8 cellular contexts compared by ENCODE assay signal in genomic region chr12:112939761-112940357, GRCh38. TPM values are rescaled to one million over a fixed set of nuclear protein-coding genes. Genes with fewer than 3 reads are reported as not detected.
DNase-seq lines count a peak whose midpoint lies in the region; ATAC-seq, FAIRE-seq and TF ChIP-seq lines count a peak whose summit lies in the region.

No MANE protein-coding gene starts in this region.

- no peaks in the 10 kb centered on the region for H3K9me3 Mint-ChIP-seq in glutamatergic neuron (ENCODE audit: unreplicated experiment)

- no peaks in the 10 kb centered on the region; the same call in 1 of the 2 replicates for H3K27me3 ChIP-seq in OCI-LY3 (ENCODE audit: low read depth, low read length)
- H3K27me3 ChIP-seq in mucosa of stomach (ENCODE audit: control insufficient read depth, insufficient read depth, low read length) = no peaks in the 10 kb centered on the region
- H3K27me3 ChIP-seq in small intestine (ENCODE audit: control insufficient read depth in 2 of 2, insufficient read depth in 2 of 2, low read length in 2 of 2) = no peaks in the 10 kb centered on the region

- peak overlapping the region; percentile 6; the same call in 1 of the 2 replicates for H2AFZ ChIP-seq in OCI-LY3 (ENCODE audit: low read depth, low read length)

- peak overlapping the region; percentile 84 for H3K4me2 ChIP-seq in OCI-LY3 (ENCODE audit: low read length)

- H3K4me1 ChIP-seq in OCI-LY3 (ENCODE audit: low read length) (peaks cover 29% of the 10 kb centered on the region), mucosa of stomach (ENCODE audit: control insufficient read depth, insufficient read depth, low read length) (peaks cover 14% of the 10 kb centered on the region), small intestine (ENCODE audit: control insufficient read depth in 2 of 2, insufficient read depth in 1 of 2, low read depth in 1 of 2, low read length in 1 of 2) (peaks cover 2 to 4% of the 10 kb centered on the region in 2 donors)

- H3K4me3 ChIP-seq in OCI-LY3 (ENCODE audit: low read length) (peak overlapping the region; percentile 85), mucosa of stomach (ENCODE audit: low read length) (no peak overlapping the region), small intestine (ENCODE audit: low read depth in 1 of 2, low read length in 2 of 2) (peak overlapping the region in 1 of 2 donors; percentile 17)

- H3K4me1 Mint-ChIP-seq in glutamatergic neuron (ENCODE audit: low read depth, unreplicated experiment) = peaks cover 2% of the 10 kb centered on the region

- H3K9me3 ChIP-seq in OCI-LY3 (ENCODE audit: insufficient read depth, low read length) (no peaks in the 10 kb centered on the region), mucosa of stomach (ENCODE audit: control insufficient read depth, low read length) (no peaks in the 10 kb centered on the region), small intestine (ENCODE audit: control insufficient read depth, low read depth) (no peaks in the 10 kb centered on the region)

- no peak for FAIRE-seq in small intestine (lab: Jason Lieb, UNC)

- H3K27me3 Mint-ChIP-seq in glutamatergic neuron (ENCODE audit: unreplicated experiment) = peaks cover 4% of the 10 kb centered on the region

- 25 to 32% (median 25%) methylated on average over 7 of the region's 7 CpGs for WGBS in small intestine, 3 donors

- H3K9ac ChIP-seq in OCI-LY3 (ENCODE audit: low read length) = peak overlapping the region; percentile 72; the same call in 1 of the 2 replicates
- H3K9ac ChIP-seq in mucosa of stomach (ENCODE audit: low read length) = peak overlapping the region; percentile 19

- H4K20me1 ChIP-seq in OCI-LY3 (ENCODE audit: insufficient read depth, low read length) = no peaks in the 10 kb centered on the region

- H3K27ac Mint-ChIP-seq in glutamatergic neuron (ENCODE audit: unreplicated experiment) = no peak overlapping the region

- TF ChIP-seq CTCF in OCI-LY3 (IDR thresholded peaks at IDR 0.05; ENCODE audit: low read depth, low read length) (no peak), glutamatergic neuron (IDR thresholded peaks at IDR 0.05; ENCODE audit: partially characterized antibody, unreplicated experiment) (no peak)

- H3K27ac ChIP-seq in OCI-LY3 (ENCODE audit: low read length) (peak overlapping the region; percentile 35), small intestine (ENCODE audit: low read depth in 1 of 2, low read length in 1 of 2) (peak overlapping the region in 1 of 2 donors; percentile 24)

- no peaks in the 10 kb centered on the region for H3K36me3 Mint-ChIP-seq in glutamatergic neuron (ENCODE audit: unreplicated experiment)

- TF ChIP-seq POLR2A in GM15510 (IDR thresholded peaks at IDR 0.05; ENCODE audit: borderline replicate concordance, extremely low read depth, insufficient read length) = peak; percentile 21

- DNase-seq in glutamatergic neuron = no peak
- no peak for DNase-seq in A172 (ENCODE audit: low spot score)
- no peak for DNase-seq in small intestine

- peaks cover 4% of the 10 kb centered on the region for H3K36me3 ChIP-seq in OCI-LY3 (replicated peaks; ENCODE audit: low read depth, low read length)
- peaks cover 8% of the 10 kb centered on the region for H3K36me3 ChIP-seq in mucosa of stomach (ENCODE audit: control insufficient read depth, insufficient read depth, low read length)
- H3K36me3 ChIP-seq in small intestine (ENCODE audit: control insufficient read depth in 2 of 2, insufficient read depth in 2 of 2, low read length in 2 of 2) = peaks cover 2% of the 10 kb centered on the region in 2 donors

- no peak overlapping the region for H3K4me3 Mint-ChIP-seq in glutamatergic neuron (ENCODE audit: unreplicated experiment)

- H3K79me2 ChIP-seq in OCI-LY3 (ENCODE audit: low read length) = no peaks in the 10 kb centered on the region

- ATAC-seq in GM21529 (IDR thresholded peaks at IDR 0.05; ENCODE audit: unreplicated experiment) = peak; percentile 71
- ATAC-seq in HG03457 (IDR thresholded peaks at IDR 0.05; ENCODE audit: unreplicated experiment) = no peak

RNA-seq across cellular contexts. Expression of gene OAS3, which starts 1.6 kb away (rescaled TPM):
- total RNA-seq in glutamatergic neuron (ENCODE audit: unreplicated experiment) = not detected
- total RNA-seq in A172 (2014; rRNA removed; shearing (Covaris generic)) = 20.3 and 24.3 TPM in 2 replicates
- polyA plus RNA-seq in small intestine = 10 to 100 TPM in 1 of 3 donors, 1 to 10 TPM in 2; 3.8 to 13.1 (median 4.7) TPM

RNA-seq across cellular contexts. Expression of gene OAS1, which starts 33.1 kb away (rescaled TPM):
- total RNA-seq in glutamatergic neuron (ENCODE audit: unreplicated experiment) = not detected
- total RNA-seq in A172 (2014; rRNA removed; shearing (Covaris generic)) = 5.1 TPM in 2 replicates
- polyA plus RNA-seq in small intestine = 10 to 100 TPM; 37.5 to 66.9 (median 39.7) TPM

RNA-seq across cellular contexts. Expression of gene OAS2, which starts 38.5 kb away (rescaled TPM):
- total RNA-seq in glutamatergic neuron (ENCODE audit: unreplicated experiment) = not detected
- total RNA-seq in A172 (2014; rRNA removed; shearing (Covaris generic)) = 1.7 and 6.5 TPM in 2 replicates
- polyA plus RNA-seq in small intestine = 1 to 10 TPM; 2.7 to 7.7 (median 2.7) TPM

Comparison
In these comparisons a context has a peak if more than half of its experiments do, and no peak if none do; other contexts are left out.
1. RNA of gene OAS3, which starts 1.6 kb away (total RNA-seq): 20.3 to 24.3 TPM in A172; not detected in glutamatergic neuron (single experiment); every median in the first group is over 10 times any median in the second.